8 cellular contexts compared by ENCODE assay signal in the genomic region with DNA sequence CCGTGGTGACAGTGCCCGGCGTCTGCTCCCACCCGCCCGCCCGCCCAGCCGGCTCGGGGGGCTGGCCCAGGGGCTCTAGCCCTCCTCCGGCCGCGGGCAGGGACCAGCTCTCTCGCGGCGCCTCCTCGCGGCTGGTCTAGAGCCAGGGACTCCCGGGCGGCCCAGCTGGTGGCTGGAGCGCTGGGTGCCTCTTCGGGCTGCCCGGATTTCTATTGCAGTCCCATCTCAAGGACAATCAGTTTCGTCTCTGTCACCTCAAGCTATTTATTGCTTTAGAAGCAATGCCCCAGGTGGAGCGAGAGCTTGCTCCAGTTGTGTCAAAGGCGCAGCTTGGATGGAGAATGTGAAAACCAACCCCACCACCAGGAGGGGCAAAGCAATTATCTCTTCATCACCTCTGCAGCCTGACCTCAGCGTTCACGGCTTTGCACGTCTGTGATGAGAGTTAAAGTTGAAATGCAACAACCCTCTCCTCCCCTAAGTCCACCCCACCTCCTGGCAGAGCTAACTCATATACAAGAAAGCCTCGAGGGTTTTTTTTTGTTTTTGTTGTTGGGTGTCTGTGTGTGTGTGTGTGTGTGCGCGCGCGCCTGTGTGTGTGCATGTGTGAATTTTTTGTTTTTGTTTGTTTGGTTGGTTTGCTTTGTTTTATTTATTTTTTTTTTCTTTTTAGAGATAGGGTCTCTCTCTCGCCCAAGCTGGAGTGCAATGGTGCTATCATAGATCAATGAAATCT. TPM values are rescaled to one million over a fixed set of nuclear protein-coding genes. Genes with fewer than 3 reads are reported as not detected.
DNase-seq lines count a peak whose midpoint lies in the region; ATAC-seq and TF ChIP-seq lines count a peak whose summit lies in the region.

A gene (minus strand): TSS at position 24 of the 736 bp plus-strand sequence. CDS start 151 bp downstream, outside the sequence.

- no peaks in the 10 kb centered on the region for H3K9me3 Mint-ChIP-seq in stimulated activated naive CD8-positive, alpha-beta T cell treated with anti-CD3 and anti-CD28 coated beads, Interleukin-15, amount 100 ng/mL, for 72 hours

- H3K4me1 ChIP-seq in Panc1 (ENCODE audit: control insufficient read depth, insufficient read depth, low read length) (no peaks in the 10 kb centered on the region), heart left ventricle (peaks cover 0 to 19% (median 5%) of the 10 kb centered on the region in 12 donors), gastrocnemius medialis (no peaks in the 10 kb centered on the region)

- CTCF ChIA-PET in Panc1 (lab: Charles Lee): interaction anchor here (0.6 to 0.7 kb wide), 2 partner anchors 284 to 1133 kb away, joined by 3 to 4 read pairs; no protein-coding TSS in a partner anchor

- DNase-seq in GM13977 (ENCODE audit: low spot score) (peak; percentile 52), Panc1 (ENCODE audit: low read depth, low spot score) (no peak), heart left ventricle (peak in 4 of 5 donors; percentile 28 to 66 (median 32)), gastrocnemius medialis (no peak), caudate nucleus (lab: John Stamatoyannopoulos, UW) (no peak), NCI-H2196 treated with DMSO at 0.1 percent for 48 hours (lab: John Stamatoyannopoulos, UW; ENCODE audit: unreplicated experiment) (no peak)
- DNase-seq in stimulated activated naive CD8-positive, alpha-beta T cell treated with anti-CD3 and anti-CD28 coated beads, Interleukin-15, amount 100 ng/mL, for 72 hours: no peak

- no peak within 1 kb of the TSS for H3K4me3 ChIP-seq in Panc1 (ENCODE audit: low read depth in 2 of 2, low read length in 2 of 2)
- peak within 1 kb of the TSS; percentile 32 to 74 (median 50) for H3K4me3 ChIP-seq in heart left ventricle
- H3K4me3 ChIP-seq in gastrocnemius medialis: peak within 1 kb of the TSS; percentile 39 to 53 (median 50)

- H3K27ac ChIP-seq in Panc1 (ENCODE audit: low read length) (no peak within 1 kb of the TSS), heart left ventricle (peak within 1 kb of the TSS in 3 of 12 donors; percentile 6 to 68 (median 49)), gastrocnemius medialis (peak within 1 kb of the TSS in 2 of 4 donors; percentile 34 to 67), caudate nucleus (ENCODE audit: low read depth, low read length) (no peak within 1 kb of the TSS)

- peaks cover 48% of the 10 kb centered on the region for H3K27me3 Mint-ChIP-seq in stimulated activated naive CD8-positive, alpha-beta T cell treated with anti-CD3 and anti-CD28 coated beads, Interleukin-15, amount 100 ng/mL, for 72 hours

- TF ChIP-seq CTCF in GM13977 (IDR thresholded peaks at IDR 0.05; ENCODE audit: extremely low read depth, insufficient read depth, missing control alignments) (peak; percentile 1), Panc1 (IDR thresholded peaks at IDR 0.05) (peak; percentile 37), heart left ventricle (IDR thresholded peaks at IDR 0.05) (peak in 10 of 12 donors; percentile 19 to 56 (median 32)), gastrocnemius medialis (IDR thresholded peaks at IDR 0.05 in 4 of 5, conservative IDR thresholded peaks at IDR 0.05 in 1 of 5) (peak in 2 of 5 experiments; percentile 10 to 29)

- H3K36me3 ChIP-seq in Panc1 (ENCODE audit: control insufficient read depth, insufficient read depth, low read length): no peaks in the 10 kb centered on the region
- no peaks in the 10 kb centered on the region for H3K36me3 ChIP-seq in heart left ventricle
- no peaks in the 10 kb centered on the region for H3K36me3 ChIP-seq in gastrocnemius medialis

- peaks cover 6% of the 10 kb centered on the region for H3K4me1 Mint-ChIP-seq in stimulated activated naive CD8-positive, alpha-beta T cell treated with anti-CD3 and anti-CD28 coated beads, Interleukin-15, amount 100 ng/mL, for 72 hours

- H3K27me3 ChIP-seq in Panc1 (ENCODE audit: control insufficient read depth, insufficient read depth, low read length) (peaks cover 5% of the 10 kb centered on the region), heart left ventricle (peaks cover 8 to 44% (median 26%) of the 10 kb centered on the region in 9 donors), gastrocnemius medialis (peaks cover 10 to 31% (median 11%) of the 10 kb centered on the region in 3 donors)

- TF ChIP-seq POLR2A in heart left ventricle (IDR thresholded peaks at IDR 0.05) (no peak), gastrocnemius medialis (IDR thresholded peaks at IDR 0.05) (no peak)

- no peak within 1 kb of the TSS for H3K27ac Mint-ChIP-seq in stimulated activated naive CD8-positive, alpha-beta T cell treated with anti-CD3 and anti-CD28 coated beads, Interleukin-15, amount 100 ng/mL, for 72 hours

- POLR2A ChIA-PET in Panc1 (lab: Charles Lee): no interaction called here

- H3K9me3 ChIP-seq in Panc1 (ENCODE audit: control insufficient read depth, insufficient read depth, low read depth, low read length) (no peaks in the 10 kb centered on the region), heart left ventricle (no peaks in the 10 kb centered on the region), gastrocnemius medialis (no peaks in the 10 kb centered on the region)

- in situ Hi-C loops in GM13977 (cut with MboI; ENCODE audit: low pct_unique_long_range_greater_than_20kb, low sequenced_read_pairs, unreplicated experiment): no loop called here
- in situ Hi-C loops in Panc1 (cut with HindIII; ENCODE audit: low pct_unique_long_range_greater_than_20kb, low sequenced_read_pairs): no loop called here
- in situ Hi-C loops in gastrocnemius medialis (cut with MboI; ENCODE audit: low sequenced_read_pairs in 4 of 4): loop anchor here in 3 of 4 donors (5.0 to 10.0 kb wide), 3 partner anchors 102 to 285 kb away; no protein-coding TSS in a partner anchor

- 15 to 27% (median 20%) methylated on average over 17 to 33 of the region's 33 CpGs for WGBS in heart left ventricle, 4 donors

- intact Hi-C loops in Panc1 (cut with micrococcal nuclease; ENCODE audit: unreplicated experiment): no loop called here
- intact Hi-C loops in heart left ventricle (cut with DNase I): loop anchor here in 8 of 10 donors (2.0 to 10.0 kb wide), 8 partner anchors 97 to 288 kb away; no protein-coding TSS in a partner anchor
- intact Hi-C loops in gastrocnemius medialis (cut with DNase I; ENCODE audit: low total_unique reads): loop anchor here (10.0 kb wide), 2 partner anchors 135 to 285 kb away; no protein-coding TSS in a partner anchor

- no TSS peak for BruUV-seq in Panc1 (replicated peaks; lab: Mats Ljungman, UMichigan)

- ATAC-seq in Panc1 (0 out of 2 replicates have a peak, but pooled peaks have one; percentile 51), heart left ventricle (peak in 3 of 4 donors; percentile 62 to 72 (median 70)), gastrocnemius medialis (peak; percentile 41 to 49), HG02623 (IDR thresholded peaks at IDR 0.05; ENCODE audit: unreplicated experiment) (no peak)
- ATAC-seq in stimulated activated naive CD8-positive, alpha-beta T cell treated with anti-CD3 and anti-CD28 coated beads, Interleukin-15, amount 100 ng/mL, for 72 hours: no peak

- H3K4me3 Mint-ChIP-seq in stimulated activated naive CD8-positive, alpha-beta T cell treated with anti-CD3 and anti-CD28 coated beads, Interleukin-15, amount 100 ng/mL, for 72 hours: no peak within 1 kb of the TSS

RNA-seq across cellular contexts. Expression of the gene that starts here (rescaled TPM):
- total RNA-seq in Panc1 (2021; ENCODE audit: unreplicated experiment) (0.18 TPM), heart left ventricle (1 to 10 TPM in 6 of 9 donors, under 1 TPM in 3; 0.50 to 4.3 (median 1.5) TPM), gastrocnemius medialis (10 to 100 TPM in 2 of 4 donors, 1 to 10 TPM in 2; 1.6 to 17.4 (median 10.3) TPM)
- 0.06 TPM for polyA plus RNA-seq in Panc1 (2012; ENCODE audit: insufficient read length)
- polyA plus RNA-seq in heart left ventricle: 1 to 10 TPM in 1 of 2 donors, under 1 TPM in 1; 0.82 to 1.8 TPM

Comparison
In these comparisons a context has a peak if more than half of its experiments do, and no peak if none do; other contexts are left out.
1. Peak in ATAC-seq in Panc1; RNA of the gene not detected or under 1 TPM.
2. DNase-seq: peak in GM13977 (single experiment) and heart left ventricle (4 of 5); none in Panc1 (single experiment), gastrocnemius medialis (0 of 2), caudate nucleus (0 of 61), stimulated activated naive CD8-positive, alpha-beta T cell treated with anti-CD3 and anti-CD28 coated beads, Interleukin-15, amount 100 ng/mL, for 72 hours (0 of 2) and NCI-H2196 treated with DMSO at 0.1 percent for 48 hours (single experiment).
3. ATAC-seq: peak in heart left ventricle (3 of 4) and gastrocnemius medialis (2 of 2); none in stimulated activated naive CD8-positive, alpha-beta T cell treated with anti-CD3 and anti-CD28 coated beads, Interleukin-15, amount 100 ng/mL, for 72 hours (single experiment) and HG02623 (single experiment).
4. H3K4me3 ChIP-seq: peak in heart left ventricle (12 of 12) and gastrocnemius medialis (4 of 4); none in Panc1 (0 of 2).
5. in situ Hi-C loops: an anchor here in gastrocnemius medialis (5.0 to 10.0 kb wide); none called in GM13977 and Panc1.